ENCODE assay signal across 8 cellular contexts in genomic region chr1:219812491-219813221, GRCh38.
DNase-seq lines count a peak whose midpoint lies in the region; ATAC-seq and TF ChIP-seq lines count a peak whose summit lies in the region.

No MANE protein-coding gene starts in this region.

- H3K4me3 ChIP-seq in BJ (ENCODE audit: low read depth, low read length) = no peak overlapping the region
- H3K4me3 ChIP-seq in fibroblast of pulmonary artery (replicated peaks; ENCODE audit: low read depth, low read length) = no peak overlapping the region
- no peak overlapping the region for H3K4me3 ChIP-seq in neuron (ENCODE audit: low read length)

- POLR2A ChIA-PET in BJ (lab: Charles Lee) = no interaction called here

- CTCF ChIA-PET in BJ (lab: Yijun Ruan, JAX) = interaction anchor here (0.5 to 1.9 kb wide), 8 partner anchors 11 to 1483 kb away, joined by 3 to 11 read pairs (median 3); no protein-coding TSS in a partner anchor

- peak; percentile 77 for TF ChIP-seq CTCF in BJ (IDR thresholded peaks at IDR 0.05; ENCODE audit: insufficient read depth, low read depth, low read length)
- TF ChIP-seq CTCF in fibroblast of pulmonary artery (IDR thresholded peaks at IDR 0.05; ENCODE audit: low read length, missing control alignments) = peak; percentile 91

- peaks cover 13% of the 10 kb centered on the region for H3K4me1 ChIP-seq in neuron (ENCODE audit: insufficient read depth, low read length)

- ATAC-seq in GM18861 (IDR thresholded peaks at IDR 0.05; ENCODE audit: unreplicated experiment) = peak; percentile 89
- ATAC-seq in HG02943 (IDR thresholded peaks at IDR 0.05; ENCODE audit: low read depth, unreplicated experiment) = peak; percentile 85

- DNase-seq in BJ (ENCODE audit: low read depth) = no peak
- DNase-seq in NCI-H1436 (lab: John Stamatoyannopoulos, UW) = peak; percentile 84
- peak; percentile 80 for DNase-seq in SKM-1 (lab: John Stamatoyannopoulos, UW; ENCODE audit: unreplicated experiment)
- DNase-seq in fibroblast of pulmonary artery (ENCODE audit: low read depth) = peak; percentile 82
- no peak for DNase-seq in stimulated activated naive CD4-positive, alpha-beta T cell treated with Interleukin-2 at 50 U/mL for 16 hours (lab: John Stamatoyannopoulos, UW)

- H3K9me3 ChIP-seq in neuron (ENCODE audit: low read length) = peaks cover 3% of the 10 kb centered on the region

- H2AFZ ChIP-seq in neuron (ENCODE audit: low read depth, low read length) = peak overlapping the region; percentile 55

- H3K27me3 ChIP-seq in BJ (ENCODE audit: control insufficient read depth, insufficient read depth, low read length) (peaks cover 10% of the 10 kb centered on the region), neuron (ENCODE audit: insufficient read depth, low read length) (no peaks in the 10 kb centered on the region)

- H3K36me3 ChIP-seq in BJ (ENCODE audit: control insufficient read depth, insufficient read depth, low read length) (no peaks in the 10 kb centered on the region), neuron (ENCODE audit: insufficient read depth, low read length) (no peaks in the 10 kb centered on the region)

Comparison
In these comparisons a context has a peak if more than half of its experiments do, and no peak if none do; other contexts are left out.
1. DNase-seq: peak in NCI-H1436 (single experiment), SKM-1 (single experiment) and fibroblast of pulmonary artery (single experiment); none in BJ (single experiment) and stimulated activated naive CD4-positive, alpha-beta T cell treated with Interleukin-2 at 50 U/mL for 16 hours (single experiment).